ENCODE assay signal across 1 cellular context in the genomic region with DNA sequence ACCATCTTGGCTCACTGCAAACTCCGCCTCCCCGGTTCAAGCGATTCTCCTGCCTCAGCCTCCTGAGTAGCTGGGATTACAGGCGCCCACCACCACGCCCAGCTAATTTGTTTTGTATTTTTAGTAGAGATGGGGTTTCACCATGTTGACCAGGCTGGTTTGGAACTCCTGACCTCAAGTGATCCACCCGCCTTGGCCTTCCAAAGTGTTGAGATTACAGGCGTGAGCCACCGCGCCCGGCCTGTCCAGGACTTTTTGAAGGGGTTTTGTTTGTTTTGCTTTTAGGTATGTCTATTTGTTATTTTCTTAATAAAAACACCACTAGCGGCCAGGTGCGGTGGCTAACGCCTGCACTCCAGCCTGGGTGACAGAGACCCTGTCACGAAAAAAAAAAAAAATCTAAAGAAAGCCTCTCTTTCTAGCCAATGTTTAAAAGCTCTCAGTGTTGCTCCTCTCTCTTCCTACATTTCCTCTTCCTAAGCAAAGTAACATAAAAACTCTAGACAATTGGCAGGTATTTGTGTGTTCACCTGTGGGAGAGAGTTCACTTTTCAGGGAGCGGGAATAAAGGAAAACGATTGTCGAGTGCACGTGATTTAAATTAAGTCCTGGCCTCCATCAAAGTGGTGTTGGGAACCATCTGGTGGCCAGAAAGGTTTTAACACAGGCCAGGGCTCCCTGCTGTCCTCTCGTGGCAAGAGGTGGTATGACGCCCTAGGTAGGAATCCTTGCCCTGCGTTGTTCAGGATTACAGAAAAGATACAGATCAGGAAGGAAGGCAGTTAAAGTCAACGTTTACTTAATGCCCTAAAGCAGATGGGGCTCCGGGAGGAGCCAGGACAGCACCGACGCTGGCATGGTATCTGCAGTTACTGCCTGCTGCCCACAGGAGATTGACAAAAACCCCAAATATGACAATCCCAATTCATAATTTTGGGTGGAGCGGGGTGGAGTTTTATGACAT.
TF ChIP-seq lines count a peak whose summit lies in the region.

No MANE protein-coding gene starts in this region.

TF ChIP-seq in HEK293, 187 proteins besides CTCF, POLR2A, EP300 and RAD21 (continued from another document):
- TF ChIP-seq OVOL3 (tag by site-specific recombination; IDR thresholded peaks at IDR 0.05) (no peak), ZNF473 (tag by site-specific recombination; IDR thresholded peaks at IDR 0.05) (no peak), GLI2 (tag by site-specific recombination; IDR thresholded peaks at IDR 0.05; ENCODE audit: borderline replicate concordance, low read depth) (no peak), GLIS2 (tag by site-specific recombination; IDR thresholded peaks at IDR 0.05) (no peak), KLF7 (tag by site-specific recombination; IDR thresholded peaks at IDR 0.05; ENCODE audit: borderline replicate concordance) (0 out of 2 replicates have a peak, but pooled peaks have one; percentile 26), ZNF549 (tag by site-specific recombination; IDR thresholded peaks at IDR 0.05) (no peak), ZNF48 (tag by site-specific recombination; IDR thresholded peaks at IDR 0.05) (no peak), ZNF184 (tag by site-specific recombination; IDR thresholded peaks at IDR 0.05) (0 out of 2 replicates have a peak, but pooled peaks have one; percentile 52), REPIN1 (tag by site-specific recombination; IDR thresholded peaks at IDR 0.05; ENCODE audit: low read depth) (no peak), FEZF1 (tag by site-specific recombination; IDR thresholded peaks at IDR 0.05) (no peak), ZNF521 (tag by site-specific recombination; IDR thresholded peaks at IDR 0.05) (no peak), ZNF335 (tag by site-specific recombination; conservative IDR thresholded peaks at IDR 0.05) (peak; percentile 51)
- TF ChIP-seq, protein P1, sequence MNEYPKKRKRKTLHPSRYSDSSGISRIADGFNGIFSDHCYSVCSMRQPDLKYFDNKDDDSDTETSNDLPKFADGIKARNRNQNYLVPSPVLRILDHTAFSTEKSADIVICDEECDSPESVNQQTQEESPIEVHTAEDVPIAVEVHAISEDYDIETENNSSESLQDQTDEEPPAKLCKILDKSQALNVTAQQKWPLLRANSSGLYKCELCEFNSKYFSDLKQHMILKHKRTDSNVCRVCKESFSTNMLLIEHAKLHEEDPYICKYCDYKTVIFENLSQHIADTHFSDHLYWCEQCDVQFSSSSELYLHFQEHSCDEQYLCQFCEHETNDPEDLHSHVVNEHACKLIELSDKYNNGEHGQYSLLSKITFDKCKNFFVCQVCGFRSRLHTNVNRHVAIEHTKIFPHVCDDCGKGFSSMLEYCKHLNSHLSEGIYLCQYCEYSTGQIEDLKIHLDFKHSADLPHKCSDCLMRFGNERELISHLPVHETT (tag by site-specific recombination; IDR thresholded peaks at IDR 0.05), result no peak; the same call in 1 of the 2 replicates
- TF ChIP-seq, protein P2, sequence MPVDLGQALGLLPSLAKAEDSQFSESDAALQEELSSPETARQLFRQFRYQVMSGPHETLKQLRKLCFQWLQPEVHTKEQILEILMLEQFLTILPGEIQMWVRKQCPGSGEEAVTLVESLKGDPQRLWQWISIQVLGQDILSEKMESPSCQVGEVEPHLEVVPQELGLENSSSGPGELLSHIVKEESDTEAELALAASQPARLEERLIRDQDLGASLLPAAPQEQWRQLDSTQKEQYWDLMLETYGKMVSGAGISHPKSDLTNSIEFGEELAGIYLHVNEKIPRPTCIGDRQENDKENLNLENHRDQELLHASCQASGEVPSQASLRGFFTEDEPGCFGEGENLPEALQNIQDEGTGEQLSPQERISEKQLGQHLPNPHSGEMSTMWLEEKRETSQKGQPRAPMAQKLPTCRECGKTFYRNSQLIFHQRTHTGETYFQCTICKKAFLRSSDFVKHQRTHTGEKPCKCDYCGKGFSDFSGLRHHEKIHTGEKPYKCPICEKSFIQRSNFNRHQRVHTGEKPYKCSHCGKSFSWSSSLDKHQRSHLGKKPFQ (tag by site-specific recombination; IDR thresholded peaks at IDR 0.05), result no peak
